In the genomic region with DNA sequence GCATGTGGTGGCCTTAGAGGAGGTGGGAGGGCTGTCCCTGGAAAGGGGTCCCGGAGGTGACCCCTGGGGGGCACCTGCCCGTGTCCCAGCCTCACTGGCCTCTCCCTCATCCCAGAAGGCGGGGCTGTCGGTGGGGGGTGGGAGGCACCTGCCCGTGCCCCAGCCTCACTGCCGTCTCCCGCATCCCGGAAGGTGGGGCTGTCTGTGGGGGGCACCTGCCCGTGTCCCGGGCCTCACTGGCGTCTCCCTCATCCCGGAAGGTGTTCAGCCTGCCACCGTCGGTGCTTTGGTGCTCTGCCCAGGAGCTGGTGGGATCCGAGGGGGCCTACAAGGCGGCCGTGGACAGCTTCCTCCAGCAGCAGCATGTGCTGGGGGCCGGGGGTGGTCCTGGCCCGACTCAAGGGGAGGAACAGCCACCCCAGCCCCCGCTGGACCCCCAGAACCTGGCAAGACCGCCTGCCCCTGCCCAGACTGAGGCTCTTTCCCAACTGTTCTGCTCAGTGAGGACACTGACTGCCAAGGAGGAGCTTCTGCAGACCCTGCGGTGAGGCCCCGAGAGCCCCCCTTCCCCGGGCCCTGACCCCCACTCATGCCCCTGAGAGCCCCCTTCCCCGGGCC, we compare ENCODE assay signal across 14 cellular contexts. TPM values are rescaled to one million over a fixed set of nuclear protein-coding genes. Genes with fewer than 3 reads are reported as not detected.
DNase-seq lines count a peak whose midpoint lies in the region; ATAC-seq and TF ChIP-seq lines count a peak whose summit lies in the region.
"Had no signal": no experiment of that assay in that cellular context is flagged by ENCODE, and none has a peak within 500 bp of the region (broad histone marks: within the 10 kb centered on the region; RNA-seq: fewer than 3 reads in every experiment).

No MANE protein-coding gene starts in this region.

- no peak overlapping the region for H2AFZ ChIP-seq in neural progenitor cell (replicated peaks)
- H2AFZ ChIP-seq: GM23248 had no signal

- in situ Hi-C loops in Panc1 (cut with HindIII; ENCODE audit: low pct_unique_long_range_greater_than_20kb, low sequenced_read_pairs): no loop called here

- CTCF ChIA-PET in Panc1 (lab: Charles Lee): no interaction called here

- H3K4me3 Mint-ChIP-seq in neural progenitor cell: no peak overlapping the region
- no peak overlapping the region for H3K4me3 Mint-ChIP-seq in activated naive CD8-positive, alpha-beta T cell treated with anti-CD3 and anti-CD28 coated beads, Interleukin-2, amount 50 U/mL, for 24 hours

- no peak overlapping the region for H3K9ac ChIP-seq in neural progenitor cell
- H3K9ac ChIP-seq: GM23248 had no signal

- H3K4me2 ChIP-seq in neural progenitor cell: no peak overlapping the region
- H3K4me2 ChIP-seq: BLaER1 treated with 17β-estradiol and CSF1 and Interleukin-3, amounts not matched to agents 10 nM and 100 nM had no signal

- H3K4me1 Mint-ChIP-seq in neural progenitor cell: peaks cover 2% of the 10 kb centered on the region
- peaks cover 7% of the 10 kb centered on the region for H3K4me1 Mint-ChIP-seq in activated naive CD8-positive, alpha-beta T cell treated with anti-CD3 and anti-CD28 coated beads, Interleukin-2, amount 50 U/mL, for 24 hours

- TF ChIP-seq CTCF in Panc1 (IDR thresholded peaks at IDR 0.05): no peak
- no peak for TF ChIP-seq CTCF in neural progenitor cell (IDR thresholded peaks at IDR 0.05)

- no TSS peak for BruUV-seq in Panc1 (replicated peaks; lab: Mats Ljungman, UMichigan)

- H3K27me3 ChIP-seq in Panc1 (ENCODE audit: control insufficient read depth, insufficient read depth, low read length) (no peaks in the 10 kb centered on the region), neural progenitor cell (no peaks in the 10 kb centered on the region)

- peaks cover 12% of the 10 kb centered on the region for H3K79me2 ChIP-seq in neural progenitor cell (ENCODE audit: low read depth)

- H3K36me3 ChIP-seq in Panc1 (ENCODE audit: control insufficient read depth, insufficient read depth, low read length) (no peaks in the 10 kb centered on the region), neural progenitor cell (no peaks in the 10 kb centered on the region)

- POLR2A ChIA-PET in Panc1 (lab: Charles Lee): no interaction called here

- peaks cover 2% of the 10 kb centered on the region for H3K27me3 Mint-ChIP-seq in neural progenitor cell (ENCODE audit: insufficient read depth, low read depth)
- H3K27me3 Mint-ChIP-seq in activated naive CD8-positive, alpha-beta T cell treated with anti-CD3 and anti-CD28 coated beads, Interleukin-2, amount 50 U/mL, for 24 hours: no peaks in the 10 kb centered on the region
- H3K27me3 Mint-ChIP-seq: CD4-positive, CD25-positive, alpha-beta regulatory T cell had no signal

- H3F3A ChIP-seq in neural progenitor cell (ENCODE audit: low read depth): no peaks in the 10 kb centered on the region

- ATAC-seq in Right ventricle myocardium inferior (no peak), Panc1 (peak; percentile 18), HG03025 (IDR thresholded peaks at IDR 0.05; ENCODE audit: low FRiP score, unreplicated experiment) (no peak)
- ATAC-seq in activated naive CD8-positive, alpha-beta T cell treated with anti-CD3 and anti-CD28 coated beads, Interleukin-2, amount 50 U/mL, for 24 hours: no peak
- ATAC-seq: GM12878 had no signal

- no peak overlapping the region for H3K27ac Mint-ChIP-seq in neural progenitor cell
- no peak overlapping the region for H3K27ac Mint-ChIP-seq in activated naive CD8-positive, alpha-beta T cell treated with anti-CD3 and anti-CD28 coated beads, Interleukin-2, amount 50 U/mL, for 24 hours
- H3K27ac Mint-ChIP-seq: CD4-positive, CD25-positive, alpha-beta regulatory T cell had no signal

- intact Hi-C loops in Right ventricle myocardium inferior (cut with DNase I) (no loop called here), cardiac septum (cut with DNase I) (no loop called here), Panc1 (cut with micrococcal nuclease; ENCODE audit: unreplicated experiment) (no loop called here)

- no peaks in the 10 kb centered on the region for H4K20me1 ChIP-seq in neural progenitor cell (ENCODE audit: low read depth)

- no peak overlapping the region for H3K4me3 ChIP-seq in Panc1 (ENCODE audit: low read depth in 2 of 2, low read length in 2 of 2)
- no peak overlapping the region for H3K4me3 ChIP-seq in neural progenitor cell
- H3K4me3 ChIP-seq: BLaER1 treated with 17β-estradiol and CSF1 and Interleukin-3, amounts not matched to agents 10 nM and 100 nM; GM12878; GM23248 had no signal

- H3K27ac ChIP-seq in Panc1 (ENCODE audit: low read length) (no peak overlapping the region), neural progenitor cell (peak overlapping the region; percentile 53)
- H3K27ac ChIP-seq: BLaER1 treated with 17β-estradiol and CSF1 and Interleukin-3, amounts not matched to agents 10 nM and 100 nM; GM23248 had no signal

- H3K4me1 ChIP-seq in Panc1 (ENCODE audit: control insufficient read depth, insufficient read depth, low read length) (no peaks in the 10 kb centered on the region; the same call in 1 of the 2 replicates), neural progenitor cell (no peaks in the 10 kb centered on the region)

- DNase-seq in Right ventricle myocardium inferior (ENCODE audit: missing footprints): peak; percentile 53
- no peak for DNase-seq in cardiac septum (ENCODE audit: low spot score)
- DNase-seq in Panc1 (ENCODE audit: low read depth, low spot score): no peak
- DNase-seq in neural progenitor cell (ENCODE audit: low spot score): no peak
- no peak for DNase-seq in activated naive CD8-positive, alpha-beta T cell treated with anti-CD3 and anti-CD28 coated beads, Interleukin-2, amount 50 U/mL, for 24 hours
- DNase-seq in RKO (ENCODE audit: low spot score): no peak
- DNase-seq: 8988T; ACHN; CD4-positive, CD25-positive, alpha-beta regulatory T cell; DMS79; GM23248 had no signal

- H3K36me3 Mint-ChIP-seq in neural progenitor cell: peaks cover 3% of the 10 kb centered on the region
- peaks cover 7% of the 10 kb centered on the region for H3K36me3 Mint-ChIP-seq in activated naive CD8-positive, alpha-beta T cell treated with anti-CD3 and anti-CD28 coated beads, Interleukin-2, amount 50 U/mL, for 24 hours (ENCODE audit: low read depth)

- no peaks in the 10 kb centered on the region for H3K9me3 Mint-ChIP-seq in neural progenitor cell
- H3K9me3 Mint-ChIP-seq in activated naive CD8-positive, alpha-beta T cell treated with anti-CD3 and anti-CD28 coated beads, Interleukin-2, amount 50 U/mL, for 24 hours: no peaks in the 10 kb centered on the region
- H3K9me3 Mint-ChIP-seq: CD4-positive, CD25-positive, alpha-beta regulatory T cell had no signal

- H3K9me3 ChIP-seq in Panc1 (ENCODE audit: control insufficient read depth, insufficient read depth, low read depth, low read length): no peaks in the 10 kb centered on the region
- H3K9me3 ChIP-seq in neural progenitor cell (ENCODE audit: low read depth): no peaks in the 10 kb centered on the region
- H3K9me3 ChIP-seq: BLaER1 treated with 17β-estradiol and CSF1 and Interleukin-3, amounts not matched to agents 10 nM and 100 nM had no signal

RNA-seq across cellular contexts. Expression of a gene that starts 6.2 kb away (rescaled TPM):
- total RNA-seq in Right ventricle myocardium inferior: 13.1 TPM
- 14.9 TPM for total RNA-seq in cardiac septum
- total RNA-seq in Panc1 (2021; ENCODE audit: unreplicated experiment): 24.8 TPM
- polyA plus RNA-seq in Panc1 (2012; ENCODE audit: insufficient read length): 31.7 TPM
- total RNA-seq in neural progenitor cell (ENCODE audit: low replicate concordance): 4.7 and 11.0 TPM in 2 replicates

RNA-seq across cellular contexts. Expression of a gene that starts 6.3 kb away (rescaled TPM):
- total RNA-seq in Right ventricle myocardium inferior: 17.0 TPM
- 17.1 TPM for total RNA-seq in cardiac septum
- total RNA-seq in Panc1 (2021; ENCODE audit: unreplicated experiment): 19.8 TPM
- polyA plus RNA-seq in Panc1 (2012; ENCODE audit: insufficient read length): 23.4 TPM
- total RNA-seq in neural progenitor cell (ENCODE audit: low replicate concordance): 11.1 and 30.1 TPM in 2 replicates

RNA-seq across cellular contexts. Expression of a gene that starts 26.2 kb away (rescaled TPM):
- total RNA-seq in Right ventricle myocardium inferior (2.9 TPM), cardiac septum (0.97 TPM), Panc1 (2021; ENCODE audit: unreplicated experiment) (not detected), neural progenitor cell (ENCODE audit: low replicate concordance) (0.71 TPM in 1 of 2 replicates, not detected in the other)
- 0.40 TPM for polyA plus RNA-seq in Panc1 (2012; ENCODE audit: insufficient read length)
- total RNA-seq: GM23248 had no signal

RNA-seq across cellular contexts. Expression of a gene that starts 49.6 kb away (rescaled TPM):
- total RNA-seq in Right ventricle myocardium inferior (24.0 TPM), cardiac septum (27.1 TPM), Panc1 (2021; ENCODE audit: unreplicated experiment) (96.8 TPM), neural progenitor cell (ENCODE audit: low replicate concordance) (12.7 and 53.7 TPM in 2 replicates)
- polyA plus RNA-seq in Panc1 (2012; ENCODE audit: insufficient read length): 84.8 TPM
